In the genomic region with DNA sequence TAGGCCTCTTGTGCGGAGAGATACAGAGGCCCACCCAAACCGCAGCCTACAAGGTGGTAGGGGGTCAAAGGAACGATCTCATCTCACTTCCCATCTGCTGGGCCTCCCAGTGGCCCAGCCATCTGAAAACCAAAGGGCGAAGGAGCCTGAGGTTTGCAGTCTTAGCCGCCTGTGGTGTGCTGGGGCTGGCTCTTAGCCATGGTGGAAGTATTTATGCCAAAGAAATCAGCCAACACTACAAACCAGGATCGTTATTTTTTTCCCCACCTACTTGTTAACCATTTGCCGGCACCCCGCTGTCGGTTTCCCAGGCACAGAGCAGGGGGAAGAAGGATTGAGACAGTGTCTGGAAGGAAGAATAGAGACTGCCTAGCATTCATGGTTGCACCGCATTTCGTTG, we compare ENCODE assay signal across 1 cellular context.
TF ChIP-seq lines count a peak whose summit lies in the region.

No MANE protein-coding gene starts in this region.

TF ChIP-seq in IMR-90, 13 proteins besides CTCF, POLR2A, EP300 and RAD21 (continued from another document):
- TF ChIP-seq MAFK (IDR thresholded peaks at IDR 0.05; ENCODE audit: low read depth, low read length) (no peak), NFE2L2 (IDR thresholded peaks at IDR 0.05; ENCODE audit: low read depth, low read length) (no peak)
- TF ChIP-seq, protein P1, sequence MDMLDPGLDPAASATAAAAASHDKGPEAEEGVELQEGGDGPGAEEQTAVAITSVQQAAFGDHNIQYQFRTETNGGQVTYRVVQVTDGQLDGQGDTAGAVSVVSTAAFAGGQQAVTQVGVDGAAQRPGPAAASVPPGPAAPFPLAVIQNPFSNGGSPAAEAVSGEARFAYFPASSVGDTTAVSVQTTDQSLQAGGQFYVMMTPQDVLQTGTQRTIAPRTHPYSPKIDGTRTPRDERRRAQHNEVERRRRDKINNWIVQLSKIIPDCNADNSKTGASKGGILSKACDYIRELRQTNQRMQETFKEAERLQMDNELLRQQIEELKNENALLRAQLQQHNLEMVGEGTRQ (IDR thresholded peaks at IDR 0.05; ENCODE audit: low read depth, low read length): no peak
